ENCODE assay signal across 8 cellular contexts in genomic region chr16:70065746-70066658, GRCh38.
DNase-seq lines count a peak whose midpoint lies in the region; ATAC-seq and TF ChIP-seq lines count a peak whose summit lies in the region.
"Not testable (repeated sequence)": the region's sequence is repeated elsewhere in the genome, so short reads cannot be mapped to it uniquely, and the experiment has no call there.

No MANE protein-coding gene starts in this region.

- ATAC-seq in GM19372 (IDR thresholded peaks at IDR 0.05; ENCODE audit: low read depth, unreplicated experiment) (peak; percentile 93), HG03469 (IDR thresholded peaks at IDR 0.05; ENCODE audit: unreplicated experiment) (peak; percentile 62)

- not testable (repeated sequence) for TF ChIP-seq CTCF in choroid plexus epithelial cell (conservative IDR thresholded peaks at IDR 0.05; ENCODE audit: low read depth, low read length)

- H3K27ac ChIP-seq in layer of hippocampus (ENCODE audit: low read depth, low read length), result peak overlapping the region; percentile 30

- peak overlapping the region; percentile 65 for H3K4me3 ChIP-seq in choroid plexus epithelial cell (ENCODE audit: low read depth, low read length)

- DNase-seq in C1 segment of cervical spinal cord (lab: John Stamatoyannopoulos, UW), result peak; percentile 8 to 86 (median 62)
- peak; percentile 79 to 89 for DNase-seq in NCI-H524 (lab: John Stamatoyannopoulos, UW)
- DNase-seq in activated CD4-positive, alpha-beta T cell treated with anti-CD3 and anti-CD28 coated beads for 4 hours, result peak; percentile 92 to 94
- peak; percentile 79 for DNase-seq in choroid plexus epithelial cell (ENCODE audit: low read depth)
- peak; percentile 74 to 91 (median 86) for DNase-seq in stimulated activated CD4-positive, alpha-beta T cell treated with anti-CD3 and anti-CD28 coated beads, Interleukin-1b, Interleukin-23, amount 100 ng/mL, for 24 hours (ENCODE audit: low read depth in 4 of 4, low spot score in 1 of 4)

- not testable (repeated sequence) for H3K27me3 ChIP-seq in layer of hippocampus (ENCODE audit: control insufficient read depth, insufficient read depth, low read length)

Comparison
In these comparisons a context has a peak if more than half of its experiments do, and no peak if none do; other contexts are left out.
1. Peak in every context shown above with its lines: DNase-seq, ATAC-seq, H3K4me3 ChIP-seq and H3K27ac ChIP-seq.